In the genomic region with DNA sequence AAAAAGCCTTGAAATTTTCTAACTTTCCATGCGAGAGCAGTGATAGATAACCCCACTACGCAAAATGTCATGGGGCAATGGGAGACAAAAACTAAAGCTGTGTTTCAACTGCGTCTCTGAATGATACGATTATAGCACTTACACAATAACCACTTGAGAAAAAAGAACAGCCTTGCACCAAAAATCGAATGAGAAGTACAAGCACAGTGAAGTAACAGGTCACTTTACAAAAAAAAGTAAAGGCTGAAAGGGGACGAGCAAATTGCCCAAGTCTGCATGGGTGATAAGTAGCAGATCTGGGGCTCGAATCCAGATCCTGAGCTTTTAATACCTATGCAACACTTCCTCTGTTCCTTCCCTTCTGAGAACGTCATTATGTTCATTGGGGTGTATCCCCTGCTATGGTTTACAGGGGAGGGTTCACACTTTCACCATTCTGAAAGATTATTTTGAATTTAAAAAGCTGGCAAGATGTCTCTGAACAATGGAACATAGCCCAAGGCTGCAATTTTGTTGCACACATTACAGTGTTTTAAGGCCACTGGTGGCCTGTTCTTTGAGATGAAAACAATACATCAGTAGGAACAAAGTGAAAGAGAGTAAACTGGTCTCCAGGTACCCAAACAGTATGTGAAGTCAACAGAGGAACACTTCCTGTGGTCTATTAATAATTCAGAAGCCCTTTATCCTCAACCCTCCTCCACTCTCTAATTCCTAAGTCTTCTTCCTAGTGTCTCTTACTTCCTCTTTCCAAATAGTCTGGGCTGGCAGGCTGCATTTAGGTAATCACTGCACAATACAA, we compare ENCODE assay signal across 15 cellular contexts.
DNase-seq lines count a peak whose midpoint lies in the region; ATAC-seq and TF ChIP-seq lines count a peak whose summit lies in the region.
"Had no signal": no experiment of that assay in that cellular context is flagged by ENCODE, and none has a peak within 500 bp of the region (broad histone marks: within the 10 kb centered on the region; RNA-seq: fewer than 3 reads in every experiment).

No MANE protein-coding gene starts in this region.

- no peak overlapping the region for H3K4me2 ChIP-seq in DND-41 (ENCODE audit: insufficient read depth, low read length)

- ATAC-seq in DND-41 (ENCODE audit: insufficient read depth, low read depth) = peak; percentile 24; the same call in 1 of the 3 replicates
- peak; percentile 47 for ATAC-seq in HG03342 (IDR thresholded peaks at IDR 0.05; ENCODE audit: unreplicated experiment)
- ATAC-seq in GM18868 (IDR thresholded peaks at IDR 0.05; ENCODE audit: unreplicated experiment) = no peak
- ATAC-seq in GM21360 (IDR thresholded peaks at IDR 0.05; ENCODE audit: unreplicated experiment) = no peak
- ATAC-seq: activated CD8-positive, alpha-beta T cell treated with anti-CD3 and anti-CD28 coated beads for 36 hours had no signal

- H3K4me1 ChIP-seq in DND-41 (ENCODE audit: insufficient read depth, low read length) = no peaks in the 10 kb centered on the region

- H3K27me3 ChIP-seq in DND-41 (ENCODE audit: insufficient read depth, low read length, poor library complexity) = no peaks in the 10 kb centered on the region
- H3K27me3 ChIP-seq: brain microvascular endothelial cell, stomach had no signal

- H2AFZ ChIP-seq in DND-41 (ENCODE audit: low read depth, low read length) = no peak overlapping the region

- H3K4me3 ChIP-seq in DND-41 (ENCODE audit: low read depth in 1 of 2, low read length in 2 of 2) = no peak overlapping the region
- H3K4me3 ChIP-seq in SK-N-MC = peak overlapping the region; percentile 36
- H3K4me3 ChIP-seq: stomach had no signal

- no peaks in the 10 kb centered on the region for H4K20me1 ChIP-seq in DND-41 (ENCODE audit: insufficient read depth, low read length)

- no peak for TF ChIP-seq CTCF in DND-41 (IDR thresholded peaks at IDR 0.05; ENCODE audit: borderline replicate concordance, extremely low read depth, low read length, poor library complexity, severe bottlenecking)

- H3K36me3 ChIP-seq in DND-41 (ENCODE audit: insufficient read depth, low read length) (no peaks in the 10 kb centered on the region), SK-N-MC (ENCODE audit: insufficient read depth, low read length) (no peaks in the 10 kb centered on the region)
- H3K36me3 ChIP-seq: brain microvascular endothelial cell, stomach had no signal

- H3K9me3 ChIP-seq in DND-41 (ENCODE audit: insufficient read depth, low read length, severe bottlenecking) = no peaks in the 10 kb centered on the region
- no peaks in the 10 kb centered on the region for H3K9me3 ChIP-seq in SK-N-MC (ENCODE audit: low read depth, low read length)
- H3K9me3 ChIP-seq: stomach had no signal

- no peaks in the 10 kb centered on the region for H3K79me2 ChIP-seq in DND-41 (ENCODE audit: insufficient read depth, low read length)

- H3K9ac ChIP-seq in DND-41 (ENCODE audit: low read depth, low read length) (no peak overlapping the region), SK-N-MC (ENCODE audit: insufficient read length) (peak overlapping the region; percentile 4)

- H3K27ac ChIP-seq in DND-41 (ENCODE audit: low read length) = no peak overlapping the region
- H3K27ac ChIP-seq in SK-N-MC = peak overlapping the region; percentile 87
- H3K27ac ChIP-seq: brain microvascular endothelial cell, stomach had no signal

- DNase-seq in DND-41 (no peak), SK-N-MC (ENCODE audit: low read depth, low spot score) (no peak), medulla oblongata (ENCODE audit: extremely low spot score) (peak; percentile 44), dedifferentiated amniotic fluid mesenchymal stem cell (ENCODE audit: extremely low spot score) (no peak)
- DNase-seq: activated CD8-positive, alpha-beta T cell treated with anti-CD3 and anti-CD28 coated beads for 36 hours; activated effector memory CD4-positive, alpha-beta T cell treated with anti-CD3 and anti-CD28 coated beads, Interleukin-2, amount 50 U/mL, for 16 hours; brain microvascular endothelial cell; GOT3; kidney glomerular epithelial cell; NCI-H1436; nephron progenitor cell; stomach had no signal

Comparison
In these comparisons a context has a peak if more than half of its experiments do, and no peak if none do; other contexts are left out.
1. ATAC-seq: peak in DND-41 (single experiment) and HG03342 (single experiment); none in GM18868 (single experiment) and GM21360 (single experiment).